15 cellular contexts compared by ENCODE assay signal in genomic region chr15:74525946-74526345, GRCh38. TPM values are rescaled to one million over a fixed set of nuclear protein-coding genes. Genes with fewer than 3 reads are reported as not detected.
A peak's percentile ranks its signal among the peaks of the same experiment; 100 is the strongest.
DNase-seq lines count a peak whose midpoint lies in the region; ATAC-seq and TF ChIP-seq lines count a peak whose summit lies in the region.
"Had no signal": no experiment of that assay in that cellular context is flagged by ENCODE, and none has a peak within 500 bp of the region (broad histone marks: within the 10 kb centered on the region; RNA-seq: fewer than 3 reads in every experiment).

No MANE protein-coding gene starts in this region.

- H4K20me1 ChIP-seq in fibroblast of lung (ENCODE audit: control insufficient read depth, extremely low read depth, insufficient read depth, low read length) = no peaks in the 10 kb centered on the region

- no peak overlapping the region for H2AFZ ChIP-seq in fibroblast of lung (ENCODE audit: low read length)

- H3K4me3 ChIP-seq in RWPE2 (ENCODE audit: severe bottlenecking) = no peak overlapping the region
- H3K4me3 ChIP-seq in fibroblast of lung (replicated peaks in 1 of 4; ENCODE audit: control extremely low read depth in 1 of 4, insufficient read depth in 1 of 4, low read depth in 3 of 4, low read length in 4 of 4) = no peak overlapping the region
- H3K4me3 ChIP-seq: spleen had no signal

- H3K4me2 ChIP-seq in fibroblast of lung (ENCODE audit: extremely low read depth, insufficient read depth, low read length) = peak overlapping the region; percentile 13

- H3K36me3 Mint-ChIP-seq in type B pancreatic cell = no peaks in the 10 kb centered on the region
- H3K36me3 Mint-ChIP-seq in activated CD4-positive, alpha-beta memory T cell treated with anti-CD3 and anti-CD28 coated beads for 36 hours = no peaks in the 10 kb centered on the region
- H3K36me3 Mint-ChIP-seq: activated naive CD4-positive, alpha-beta T cell treated with anti-CD3 and anti-CD28 coated beads, Interleukin-2, amount 50 U/mL, for 24 hours; memory B cell had no signal

- DNase-seq in activated CD4-positive, CD25-positive, alpha-beta regulatory T cell treated with anti-CD3 and anti-CD28 coated beads, Interleukin-2, amount 50 U/mL, for 72 hours = no peak
- DNase-seq in RWPE2 (ENCODE audit: low spot score) = no peak
- DNase-seq in fibroblast of lung (ENCODE audit: low read depth in 2 of 2) = peak; percentile 70 to 84
- DNase-seq in type B pancreatic cell (ENCODE audit: extremely low spot score, unreplicated experiment) = no peak
- DNase-seq in activated CD4-positive, alpha-beta memory T cell treated with anti-CD3 and anti-CD28 coated beads for 36 hours = no peak
- DNase-seq: Caco-2, cerebellar nuclear complex, NCI-H146, NCI-H524 treated with DMSO at 0.1 percent for 48 hours, spleen had no signal

- peaks cover 1% of the 10 kb centered on the region for H3K4me1 Mint-ChIP-seq in type B pancreatic cell (ENCODE audit: unreplicated experiment)
- H3K4me1 Mint-ChIP-seq in activated CD4-positive, alpha-beta memory T cell treated with anti-CD3 and anti-CD28 coated beads for 36 hours (ENCODE audit: low read depth) = no peaks in the 10 kb centered on the region
- H3K4me1 Mint-ChIP-seq: activated naive CD4-positive, alpha-beta T cell treated with anti-CD3 and anti-CD28 coated beads, Interleukin-2, amount 50 U/mL, for 24 hours; memory B cell had no signal

- ATAC-seq in activated CD4-positive, CD25-positive, alpha-beta regulatory T cell treated with anti-CD3 and anti-CD28 coated beads, Interleukin-2, amount 50 U/mL, for 24 hours = peak; percentile 91 to 96
- ATAC-seq in RWPE2 (ENCODE audit: low read depth) (peak; percentile 82), HG02852 (IDR thresholded peaks at IDR 0.05; ENCODE audit: unreplicated experiment) (no peak), HG03025 (IDR thresholded peaks at IDR 0.05; ENCODE audit: low FRiP score, unreplicated experiment) (no peak)

- H3K27me3 ChIP-seq in RWPE2 (ENCODE audit: insufficient read depth, poor library complexity, severe bottlenecking) = no peaks in the 10 kb centered on the region
- no peaks in the 10 kb centered on the region for H3K27me3 ChIP-seq in fibroblast of lung (ENCODE audit: control insufficient read depth, insufficient read depth, low read length)
- H3K27me3 ChIP-seq: spleen had no signal

- H3K27ac Mint-ChIP-seq in type B pancreatic cell = peak overlapping the region; percentile 37
- H3K27ac Mint-ChIP-seq in activated CD4-positive, alpha-beta memory T cell treated with anti-CD3 and anti-CD28 coated beads for 36 hours = no peak overlapping the region
- H3K27ac Mint-ChIP-seq: activated naive CD4-positive, alpha-beta T cell treated with anti-CD3 and anti-CD28 coated beads, Interleukin-2, amount 50 U/mL, for 24 hours; memory B cell had no signal

- CTCF ChIA-PET in activated CD4-positive, alpha-beta memory T cell treated with anti-CD3 and anti-CD28 coated beads for 36 hours (lab: Charles Lee) = no interaction called here

- no peaks in the 10 kb centered on the region for H3K27me3 Mint-ChIP-seq in type B pancreatic cell
- H3K27me3 Mint-ChIP-seq in activated CD4-positive, alpha-beta memory T cell treated with anti-CD3 and anti-CD28 coated beads for 36 hours = no peaks in the 10 kb centered on the region
- H3K27me3 Mint-ChIP-seq: activated naive CD4-positive, alpha-beta T cell treated with anti-CD3 and anti-CD28 coated beads, Interleukin-2, amount 50 U/mL, for 24 hours; memory B cell had no signal

- POLR2A ChIA-PET in activated CD4-positive, alpha-beta memory T cell treated with anti-CD3 and anti-CD28 coated beads for 36 hours (lab: Charles Lee) = no interaction called here

- H3K79me2 ChIP-seq in fibroblast of lung (ENCODE audit: control insufficient read depth, insufficient read depth, low read length) = no peaks in the 10 kb centered on the region

- intact Hi-C loops in activated CD4-positive, alpha-beta memory T cell treated with anti-CD3 and anti-CD28 coated beads for 36 hours (cut with micrococcal nuclease) = no loop called here

- H3K4me1 ChIP-seq in RWPE2 (ENCODE audit: insufficient read depth, poor library complexity, severe bottlenecking) = peaks cover 48% of the 10 kb centered on the region
- peaks cover 17% of the 10 kb centered on the region for H3K4me1 ChIP-seq in fibroblast of lung (ENCODE audit: control insufficient read depth, extremely low read depth, insufficient read depth, low read length)
- H3K4me1 ChIP-seq: spleen had no signal

- H3K36me3 ChIP-seq in RWPE2 (ENCODE audit: low read depth) (no peaks in the 10 kb centered on the region), fibroblast of lung (ENCODE audit: control insufficient read depth, insufficient read depth, low read length) (no peaks in the 10 kb centered on the region)
- H3K36me3 ChIP-seq: spleen had no signal

- TF ChIP-seq CTCF in RWPE2 (IDR thresholded peaks at IDR 0.05; ENCODE audit: poor library complexity, severe bottlenecking) = no peak
- no peak for TF ChIP-seq CTCF in fibroblast of lung (conservative IDR thresholded peaks at IDR 0.05 in 1 of 2, IDR thresholded peaks at IDR 0.05 in 1 of 2; ENCODE audit: low read depth in 1 of 2, low read length in 2 of 2)
- no peak for TF ChIP-seq CTCF in type B pancreatic cell (conservative IDR thresholded peaks at IDR 0.05)

- no peak overlapping the region for H3K9ac ChIP-seq in fibroblast of lung (ENCODE audit: insufficient read depth, low read length)

- H3K9me3 ChIP-seq in RWPE2 (ENCODE audit: severe bottlenecking) (no peaks in the 10 kb centered on the region), fibroblast of lung (ENCODE audit: control insufficient read depth, insufficient read depth, low read depth, low read length) (no peaks in the 10 kb centered on the region)
- H3K9me3 ChIP-seq: Caco-2, spleen had no signal

- no peak overlapping the region for H3K4me3 Mint-ChIP-seq in type B pancreatic cell
- no peak overlapping the region for H3K4me3 Mint-ChIP-seq in activated CD4-positive, alpha-beta memory T cell treated with anti-CD3 and anti-CD28 coated beads for 36 hours
- H3K4me3 Mint-ChIP-seq: activated naive CD4-positive, alpha-beta T cell treated with anti-CD3 and anti-CD28 coated beads, Interleukin-2, amount 50 U/mL, for 24 hours; memory B cell had no signal

- H3K27ac ChIP-seq in RWPE2 (ENCODE audit: poor library complexity, severe bottlenecking) = peak overlapping the region; percentile 65
- peak overlapping the region; percentile 50 for H3K27ac ChIP-seq in fibroblast of lung (ENCODE audit: insufficient read depth, low read length)
- H3K27ac ChIP-seq: spleen had no signal

- no peaks in the 10 kb centered on the region for H3K9me3 Mint-ChIP-seq in type B pancreatic cell
- no peaks in the 10 kb centered on the region for H3K9me3 Mint-ChIP-seq in activated CD4-positive, alpha-beta memory T cell treated with anti-CD3 and anti-CD28 coated beads for 36 hours
- H3K9me3 Mint-ChIP-seq: activated naive CD4-positive, alpha-beta T cell treated with anti-CD3 and anti-CD28 coated beads, Interleukin-2, amount 50 U/mL, for 24 hours; memory B cell had no signal

RNA-seq across cellular contexts. Expression of gene ARID3B, which starts 15.1 kb away (rescaled TPM):
- total RNA-seq in fibroblast of lung (0.99 and 1.0 TPM in 2 replicates), type B pancreatic cell (ENCODE audit: low replicate concordance) (25.8 and 28.8 TPM in 2 replicates)
- polyA plus RNA-seq in fibroblast of lung = 0.72 and 1.0 TPM in 2 replicates
- 0.84 and 0.97 TPM in 2 replicates for polyA plus RNA-seq in fibroblast of lung (2012)
- 1.1 and 3.3 TPM in 2 replicates for polyA minus RNA-seq in fibroblast of lung (ENCODE audit: low replicate concordance)
- total RNA-seq in activated CD4-positive, alpha-beta memory T cell treated with anti-CD3 and anti-CD28 coated beads for 36 hours = 10 to 100 TPM; 27.3 to 28.6 TPM

Comparison
In these comparisons a context has a peak if more than half of its experiments do, and no peak if none do; other contexts are left out.
1. ATAC-seq: peak in activated CD4-positive, CD25-positive, alpha-beta regulatory T cell treated with anti-CD3 and anti-CD28 coated beads, Interleukin-2, amount 50 U/mL, for 24 hours (2 of 2) and RWPE2 (single experiment); none in HG02852 (single experiment) and HG03025 (single experiment).
2. DNase-seq: peak in fibroblast of lung (2 of 2); none in activated CD4-positive, CD25-positive, alpha-beta regulatory T cell treated with anti-CD3 and anti-CD28 coated beads, Interleukin-2, amount 50 U/mL, for 72 hours (single experiment), RWPE2 (single experiment), type B pancreatic cell (single experiment) and activated CD4-positive, alpha-beta memory T cell treated with anti-CD3 and anti-CD28 coated beads for 36 hours (single experiment).
3. RNA of gene ARID3B, which starts 15.1 kb away (total RNA-seq): 27.3 to 28.6 TPM in activated CD4-positive, alpha-beta memory T cell treated with anti-CD3 and anti-CD28 coated beads for 36 hours and 25.8 to 28.8 TPM in type B pancreatic cell; 0.99 to 1.0 TPM in fibroblast of lung; every median in the first group is over 10 times any median in the second.